21 cellular contexts compared by ENCODE assay signal in genomic region chr14:98433436-98433835, GRCh38.
DNase-seq lines count a peak whose midpoint lies in the region; ATAC-seq and TF ChIP-seq lines count a peak whose summit lies in the region.
"Had no signal": no experiment of that assay in that cellular context is flagged by ENCODE, and none has a peak within 500 bp of the region (broad histone marks: within the 10 kb centered on the region; RNA-seq: fewer than 3 reads in every experiment).

No MANE protein-coding gene starts in this region.

- peaks cover 24% of the 10 kb centered on the region for H3K4me1 Mint-ChIP-seq in activated T-cell treated with anti-CD3 and anti-CD28 coated beads, Interleukin-2, amount 50 U/mL, for 72 hours (ENCODE audit: low read depth)
- peaks cover 25% of the 10 kb centered on the region for H3K4me1 Mint-ChIP-seq in activated T-cell treated with anti-CD3 and anti-CD28 coated beads, Interleukin-2, amount 50 U/mL, for 4 hours (ENCODE audit: low read depth)
- H3K4me1 Mint-ChIP-seq in activated T-helper 17 cell treated with anti-CD3 and anti-CD28 coated beads, Interleukin-2, amount 50 U/mL, for 72 hours = peaks cover 19% of the 10 kb centered on the region
- H3K4me1 Mint-ChIP-seq in stimulated activated memory B cell treated with anti-CD40 and anti-IgM and Interleukin-4, amounts not matched to agents 10 μg/mL and 1 μg/mL and 100 μg/mL, for 72 hours = no peaks in the 10 kb centered on the region

- H4K20me1 ChIP-seq in DND-41 (ENCODE audit: insufficient read depth, low read length) = no peaks in the 10 kb centered on the region
- no peaks in the 10 kb centered on the region for H4K20me1 ChIP-seq in OCI-LY3 (ENCODE audit: insufficient read depth, low read length)

- DNase-seq in activated T-cell treated with anti-CD3 and anti-CD28 coated beads, Interleukin-2, amount 50 U/mL, for 72 hours = peak in 1 of 2 donors; percentile 15
- DNase-seq in activated T-cell treated with anti-CD3 and anti-CD28 coated beads, Interleukin-2, amount 50 U/mL, for 4 hours = no peak
- DNase-seq in DND-41 (no peak), right atrium auricular region (ENCODE audit: low spot score) (no peak)
- DNase-seq: BE2C, COR-L47, GOT3, HCEC 1CT, NCI-H1092, NCI-H1436, NCI-H187 treated with DMSO at 0.1 percent for 48 hours, NCI-H2107, NCI-H2227 treated with DMSO at 0.1 percent for 48 hours, NCI-H510A, SIG-M5 had no signal

- H3K27ac Mint-ChIP-seq in activated T-cell treated with anti-CD3 and anti-CD28 coated beads, Interleukin-2, amount 50 U/mL, for 72 hours = peak overlapping the region; percentile 65
- H3K27ac Mint-ChIP-seq in activated T-helper 17 cell treated with anti-CD3 and anti-CD28 coated beads, Interleukin-2, amount 50 U/mL, for 72 hours = peak overlapping the region; percentile 70
- no peak overlapping the region for H3K27ac Mint-ChIP-seq in stimulated activated memory B cell treated with anti-CD40 and anti-IgM and Interleukin-4, amounts not matched to agents 10 μg/mL and 1 μg/mL and 100 μg/mL, for 72 hours

- no peak overlapping the region for H3K4me3 ChIP-seq in DND-41 (ENCODE audit: low read depth in 1 of 2, low read length in 2 of 2)
- no peak overlapping the region for H3K4me3 ChIP-seq in OCI-LY3 (ENCODE audit: low read length)
- no peak overlapping the region for H3K4me3 ChIP-seq in right atrium auricular region
- H3K4me3 ChIP-seq: K562 had no signal

- peaks cover 0 to 9% of the 10 kb centered on the region in 2 donors for H3K36me3 Mint-ChIP-seq in activated T-cell treated with anti-CD3 and anti-CD28 coated beads, Interleukin-2, amount 50 U/mL, for 72 hours (ENCODE audit: insufficient read depth in 2 of 2)
- H3K36me3 Mint-ChIP-seq in activated T-cell treated with anti-CD3 and anti-CD28 coated beads, Interleukin-2, amount 50 U/mL, for 4 hours (ENCODE audit: insufficient read depth) = no peaks in the 10 kb centered on the region
- no peaks in the 10 kb centered on the region for H3K36me3 Mint-ChIP-seq in activated T-helper 17 cell treated with anti-CD3 and anti-CD28 coated beads, Interleukin-2, amount 50 U/mL, for 72 hours (ENCODE audit: low read depth)
- no peaks in the 10 kb centered on the region for H3K36me3 Mint-ChIP-seq in stimulated activated memory B cell treated with anti-CD40 and anti-IgM and Interleukin-4, amounts not matched to agents 10 μg/mL and 1 μg/mL and 100 μg/mL, for 72 hours

- H3K9ac ChIP-seq in DND-41 (ENCODE audit: low read depth, low read length) (no peak overlapping the region), OCI-LY3 (ENCODE audit: low read length) (no peak overlapping the region)

- H3K36me3 ChIP-seq in DND-41 (ENCODE audit: insufficient read depth, low read length) (no peaks in the 10 kb centered on the region), OCI-LY3 (replicated peaks; ENCODE audit: low read depth, low read length) (no peaks in the 10 kb centered on the region), right atrium auricular region (no peaks in the 10 kb centered on the region)
- H3K36me3 ChIP-seq: BE2C had no signal

- H3K27me3 ChIP-seq in DND-41 (ENCODE audit: insufficient read depth, low read length, poor library complexity) = no peaks in the 10 kb centered on the region
- no peaks in the 10 kb centered on the region for H3K27me3 ChIP-seq in OCI-LY3 (ENCODE audit: low read depth, low read length)
- H3K27me3 ChIP-seq in right atrium auricular region = no peaks in the 10 kb centered on the region
- H3K27me3 ChIP-seq: BE2C had no signal

- H3K4me1 ChIP-seq in DND-41 (ENCODE audit: insufficient read depth, low read length) (peaks cover 19% of the 10 kb centered on the region), OCI-LY3 (ENCODE audit: low read length) (peaks cover 11% of the 10 kb centered on the region; the same call in 1 of the 2 replicates), right atrium auricular region (no peaks in the 10 kb centered on the region)
- H3K4me1 ChIP-seq: BE2C had no signal

- H2AFZ ChIP-seq in DND-41 (ENCODE audit: low read depth, low read length) (peak overlapping the region; percentile 45), OCI-LY3 (ENCODE audit: low read depth, low read length) (peak overlapping the region; percentile 27; the same call in 1 of the 2 replicates)

- TF ChIP-seq CTCF in DND-41 (IDR thresholded peaks at IDR 0.05; ENCODE audit: borderline replicate concordance, extremely low read depth, low read length, poor library complexity, severe bottlenecking) (no peak), OCI-LY3 (IDR thresholded peaks at IDR 0.05; ENCODE audit: low read depth, low read length) (no peak), right atrium auricular region (IDR thresholded peaks at IDR 0.05) (no peak)

- H3K4me3 Mint-ChIP-seq in activated T-cell treated with anti-CD3 and anti-CD28 coated beads, Interleukin-2, amount 50 U/mL, for 72 hours = peak overlapping the region in 1 of 2 donors; percentile 49
- H3K4me3 Mint-ChIP-seq in activated T-cell treated with anti-CD3 and anti-CD28 coated beads, Interleukin-2, amount 50 U/mL, for 4 hours = no peak overlapping the region
- peak overlapping the region; percentile 8 for H3K4me3 Mint-ChIP-seq in activated T-helper 17 cell treated with anti-CD3 and anti-CD28 coated beads, Interleukin-2, amount 50 U/mL, for 72 hours
- H3K4me3 Mint-ChIP-seq in stimulated activated memory B cell treated with anti-CD40 and anti-IgM and Interleukin-4, amounts not matched to agents 10 μg/mL and 1 μg/mL and 100 μg/mL, for 72 hours = no peak overlapping the region

- no peak overlapping the region for H3K4me2 ChIP-seq in DND-41 (ENCODE audit: insufficient read depth, low read length)
- H3K4me2 ChIP-seq in OCI-LY3 (ENCODE audit: low read length) = no peak overlapping the region

- ATAC-seq in activated T-cell treated with anti-CD3 and anti-CD28 coated beads, Interleukin-2, amount 50 U/mL, for 72 hours (replicated peaks in 1 of 2) = peak in 1 of 2 donors; percentile 70
- no peak for ATAC-seq in activated T-cell treated with anti-CD3 and anti-CD28 coated beads, Interleukin-2, amount 50 U/mL, for 4 hours
- no peak for ATAC-seq in DND-41 (ENCODE audit: insufficient read depth, low read depth)
- peak; percentile 43 for ATAC-seq in activated T-helper 17 cell treated with anti-CD3 and anti-CD28 coated beads, Interleukin-2, amount 50 U/mL, for 72 hours (replicated peaks)
- ATAC-seq in stimulated activated memory B cell treated with anti-CD40 and anti-IgM and Interleukin-4, amounts not matched to agents 10 μg/mL and 1 μg/mL and 100 μg/mL, for 72 hours = no peak
- ATAC-seq: HepG2, K562, Panc1 had no signal

- H3K79me2 ChIP-seq in DND-41 (ENCODE audit: insufficient read depth, low read length) (no peaks in the 10 kb centered on the region), OCI-LY3 (ENCODE audit: low read length) (no peaks in the 10 kb centered on the region)

- peaks cover 10% of the 10 kb centered on the region for H3K9me3 ChIP-seq in DND-41 (ENCODE audit: insufficient read depth, low read length, severe bottlenecking)
- H3K9me3 ChIP-seq in OCI-LY3 (ENCODE audit: insufficient read depth, low read length) = peaks cover 7% of the 10 kb centered on the region; the same call in 1 of the 2 replicates
- H3K9me3 ChIP-seq in right atrium auricular region = peaks cover 0 to 8% of the 10 kb centered on the region in 2 donors
- H3K9me3 ChIP-seq: BE2C had no signal

- H3K27me3 Mint-ChIP-seq in activated T-cell treated with anti-CD3 and anti-CD28 coated beads, Interleukin-2, amount 50 U/mL, for 72 hours (ENCODE audit: low read depth) = no peaks in the 10 kb centered on the region
- H3K27me3 Mint-ChIP-seq in activated T-cell treated with anti-CD3 and anti-CD28 coated beads, Interleukin-2, amount 50 U/mL, for 4 hours (ENCODE audit: low read depth) = no peaks in the 10 kb centered on the region
- no peaks in the 10 kb centered on the region for H3K27me3 Mint-ChIP-seq in activated T-helper 17 cell treated with anti-CD3 and anti-CD28 coated beads, Interleukin-2, amount 50 U/mL, for 72 hours
- H3K27me3 Mint-ChIP-seq in stimulated activated memory B cell treated with anti-CD40 and anti-IgM and Interleukin-4, amounts not matched to agents 10 μg/mL and 1 μg/mL and 100 μg/mL, for 72 hours = no peaks in the 10 kb centered on the region

- H3K9me3 Mint-ChIP-seq in activated T-cell treated with anti-CD3 and anti-CD28 coated beads, Interleukin-2, amount 50 U/mL, for 72 hours = no peaks in the 10 kb centered on the region
- H3K9me3 Mint-ChIP-seq in activated T-cell treated with anti-CD3 and anti-CD28 coated beads, Interleukin-2, amount 50 U/mL, for 4 hours = no peaks in the 10 kb centered on the region
- H3K9me3 Mint-ChIP-seq in activated T-helper 17 cell treated with anti-CD3 and anti-CD28 coated beads, Interleukin-2, amount 50 U/mL, for 72 hours = peaks cover 3% of the 10 kb centered on the region
- peaks cover 2% of the 10 kb centered on the region for H3K9me3 Mint-ChIP-seq in stimulated activated memory B cell treated with anti-CD40 and anti-IgM and Interleukin-4, amounts not matched to agents 10 μg/mL and 1 μg/mL and 100 μg/mL, for 72 hours

- H3K27ac ChIP-seq in DND-41 (ENCODE audit: low read length) = no peak overlapping the region; the same call in 1 of the 2 replicates
- H3K27ac ChIP-seq in OCI-LY3 (ENCODE audit: low read length) = no peak overlapping the region
- no peak overlapping the region for H3K27ac ChIP-seq in right atrium auricular region
